ENCODE assay signal across 31 cellular contexts in genomic region chr2:209044307-209044706, GRCh38.
"Had no signal": no experiment of that assay in that cellular context is flagged by ENCODE, and none has a peak within 500 bp of the region (broad histone marks: within the 10 kb centered on the region; RNA-seq: fewer than 3 reads in every experiment).

No MANE protein-coding gene starts in this region.

- H3K27me3 Mint-ChIP-seq: activated CD8-positive, alpha-beta T cell treated with anti-CD3 and anti-CD28 coated beads for 36 hours; activated naive CD4-positive, alpha-beta T cell treated with anti-CD3 and anti-CD28 coated beads, Interleukin-2, amount 50 U/mL, for 24 hours; activated naive CD8-positive, alpha-beta T cell treated with anti-CD3 and anti-CD28 coated beads for 36 hours; activated naive CD8-positive, alpha-beta T cell treated with anti-CD3 and anti-CD28 coated beads, Interleukin-2, amount 50 U/mL, for 24 hours; effector memory CD8-positive, alpha-beta T cell; T-helper 17 cell had no signal

- H3K4me3 ChIP-seq: adrenal gland, body of pancreas, esophagus squamous epithelium, gastroesophageal sphincter had no signal

- H3K27me3 ChIP-seq: adrenal gland, body of pancreas, esophagus squamous epithelium, gastroesophageal sphincter had no signal

- ATAC-seq: activated CD8-positive, alpha-beta T cell treated with anti-CD3 and anti-CD28 coated beads for 36 hours; activated naive CD8-positive, alpha-beta T cell treated with anti-CD3 and anti-CD28 coated beads, Interleukin-2, amount 50 U/mL, for 24 hours; activated T-cell treated with anti-CD3 and anti-CD28 coated beads, Interleukin-2, amount 50 U/mL, for 4 hours; body of pancreas; effector memory CD8-positive, alpha-beta T cell; gastroesophageal sphincter; T-helper 17 cell had no signal

- DNase-seq: activated CD4-positive, alpha-beta T cell treated with anti-CD3 and anti-CD28 coated beads for 1 hour; activated CD4-positive, alpha-beta T cell treated with anti-CD3 and anti-CD28 coated beads for 4 hours; activated CD4-positive, alpha-beta T cell treated with anti-CD3 and anti-CD28 coated beads, Interleukin-2, amount 50 U/mL, for 1 hour; activated CD4-positive, alpha-beta T cell treated with anti-CD3 and anti-CD28 coated beads, Interleukin-2, amount 50 U/mL, for 48 hours; activated CD8-positive, alpha-beta memory T cell treated with anti-CD3 and anti-CD28 coated beads for 24 hours; activated CD8-positive, alpha-beta T cell treated with anti-CD3 and anti-CD28 coated beads for 36 hours; activated effector memory CD4-positive, alpha-beta T cell treated with anti-CD3 and anti-CD28 coated beads, Interleukin-2, amount 50 U/mL, for 16 hours; activated naive CD4-positive, alpha-beta T cell treated with anti-CD3 and anti-CD28 coated beads for 36 hours; activated naive CD8-positive, alpha-beta T cell treated with anti-CD3 and anti-CD28 coated beads for 36 hours; activated naive CD8-positive, alpha-beta T cell treated with anti-CD3 and anti-CD28 coated beads, Interleukin-2, amount 50 U/mL, for 24 hours; activated T-cell treated with anti-CD3 and anti-CD28 coated beads, Interleukin-2, amount 50 U/mL, for 4 hours; adrenal gland; amygdala; aorta; caudate nucleus; cortex of kidney; dermis blood vessel endothelial cell; effector CD4-positive, alpha-beta T cell; effector memory CD8-positive, alpha-beta T cell; esophagus squamous epithelium; foreskin melanocyte; T-helper 1 cell; T-helper 17 cell; T1000; WERI-Rb-1 had no signal

- H3K27ac ChIP-seq: adrenal gland, body of pancreas, epithelial cell of prostate, esophagus squamous epithelium, gastroesophageal sphincter, WERI-Rb-1 had no signal

- H3K36me3 Mint-ChIP-seq: activated naive CD4-positive, alpha-beta T cell treated with anti-CD3 and anti-CD28 coated beads, Interleukin-2, amount 50 U/mL, for 24 hours; activated naive CD8-positive, alpha-beta T cell treated with anti-CD3 and anti-CD28 coated beads for 36 hours had no signal

- H3K9me3 ChIP-seq: adrenal gland, body of pancreas, esophagus squamous epithelium, gastroesophageal sphincter had no signal

- H3K27ac Mint-ChIP-seq: activated CD8-positive, alpha-beta T cell treated with anti-CD3 and anti-CD28 coated beads for 36 hours; activated naive CD4-positive, alpha-beta T cell treated with anti-CD3 and anti-CD28 coated beads for 36 hours; activated naive CD4-positive, alpha-beta T cell treated with anti-CD3 and anti-CD28 coated beads, Interleukin-2, amount 50 U/mL, for 24 hours; activated naive CD8-positive, alpha-beta T cell treated with anti-CD3 and anti-CD28 coated beads for 36 hours; activated naive CD8-positive, alpha-beta T cell treated with anti-CD3 and anti-CD28 coated beads, Interleukin-2, amount 50 U/mL, for 24 hours; activated T-helper 2 cell treated with anti-CD3 and anti-CD28 coated beads, Interferon-gamma antibody, Interleukin-2, Interleukin-4, amounts not matched to agents 10 μg/mL and 5 μg/mL and 100 μg/mL, durations not matched to agents 14 hours and 24 hours and 36 hours; effector memory CD8-positive, alpha-beta T cell; T-helper 17 cell; T-helper 2 cell treated with Interferon-gamma antibody and Interleukin-4, amounts not matched to agents 5 μg/mL and 100 μg/mL, for 36 hours had no signal

- H3K36me3 ChIP-seq: adrenal gland, esophagus squamous epithelium, gastroesophageal sphincter, WERI-Rb-1 had no signal

- H3K4me1 Mint-ChIP-seq: activated naive CD4-positive, alpha-beta T cell treated with anti-CD3 and anti-CD28 coated beads, Interleukin-2, amount 50 U/mL, for 24 hours; activated naive CD8-positive, alpha-beta T cell treated with anti-CD3 and anti-CD28 coated beads for 36 hours; activated naive CD8-positive, alpha-beta T cell treated with anti-CD3 and anti-CD28 coated beads, Interleukin-2, amount 50 U/mL, for 24 hours; T-helper 17 cell had no signal

- H3K4me3 Mint-ChIP-seq: activated CD8-positive, alpha-beta T cell treated with anti-CD3 and anti-CD28 coated beads for 36 hours; activated naive CD4-positive, alpha-beta T cell treated with anti-CD3 and anti-CD28 coated beads for 36 hours; activated naive CD4-positive, alpha-beta T cell treated with anti-CD3 and anti-CD28 coated beads, Interleukin-2, amount 50 U/mL, for 24 hours; activated naive CD8-positive, alpha-beta T cell treated with anti-CD3 and anti-CD28 coated beads for 36 hours; activated naive CD8-positive, alpha-beta T cell treated with anti-CD3 and anti-CD28 coated beads, Interleukin-2, amount 50 U/mL, for 24 hours; activated T-cell treated with anti-CD3 and anti-CD28 coated beads, Interleukin-2, amount 50 U/mL, for 4 hours; effector memory CD8-positive, alpha-beta T cell; T-helper 17 cell; T-helper 2 cell treated with Interferon-gamma antibody and Interleukin-4, amounts not matched to agents 5 μg/mL and 100 μg/mL, for 36 hours had no signal

- H3K4me1 ChIP-seq: adrenal gland, body of pancreas, esophagus squamous epithelium, gastroesophageal sphincter had no signal

- H3K9me3 Mint-ChIP-seq: activated CD8-positive, alpha-beta T cell treated with anti-CD3 and anti-CD28 coated beads for 36 hours; activated naive CD4-positive, alpha-beta T cell treated with anti-CD3 and anti-CD28 coated beads for 36 hours; activated naive CD8-positive, alpha-beta T cell treated with anti-CD3 and anti-CD28 coated beads for 36 hours; activated T-helper 2 cell treated with anti-CD3 and anti-CD28 coated beads, Interferon-gamma antibody, Interleukin-2, Interleukin-4, amounts not matched to agents 10 μg/mL and 5 μg/mL and 100 μg/mL, durations not matched to agents 14 hours and 24 hours and 36 hours; T-helper 2 cell treated with Interferon-gamma antibody and Interleukin-4, amounts not matched to agents 5 μg/mL and 100 μg/mL, for 36 hours had no signal
